Comparison of ENCODE assay signal across 8 cellular contexts in the genomic region with DNA sequence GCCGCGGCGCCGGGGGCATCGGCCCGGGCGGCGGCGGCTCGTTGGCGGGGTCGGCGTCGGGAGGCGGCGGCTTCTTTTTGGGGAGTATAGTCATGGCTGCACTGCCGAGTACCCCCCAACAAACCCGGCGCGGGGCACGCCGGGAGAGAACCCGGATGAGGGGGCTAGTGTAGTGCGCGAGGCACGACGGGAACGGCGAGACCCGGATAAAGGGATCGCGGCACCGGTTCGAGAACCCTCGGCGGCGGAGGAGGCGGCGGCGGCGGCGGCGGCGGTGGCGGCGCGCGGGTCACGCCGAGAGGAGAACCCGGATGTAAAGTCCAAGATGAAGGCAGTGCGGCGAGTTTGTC. TPM values are rescaled to one million over a fixed set of nuclear protein-coding genes. Genes with fewer than 3 reads are reported as not detected.
DNase-seq lines count a peak whose midpoint lies in the region; FAIRE-seq and TF ChIP-seq lines count a peak whose summit lies in the region.

Gene OTUD5 (minus strand): TSS at position 131 of the 350 bp plus-strand sequence. CDS start 37 bp downstream, at position 94.

- H2AK5ac ChIP-seq in mesendoderm (ENCODE audit: low read length) = no peak within 1 kb of the TSS

- H3K4ac ChIP-seq in mesendoderm (ENCODE audit: low read depth, low read length) = no peak within 1 kb of the TSS

- no peak within 1 kb of the TSS for H3K23ac ChIP-seq in mesendoderm (ENCODE audit: low read length)

- H3K9ac ChIP-seq in mesendoderm (ENCODE audit: low read length) = peak within 1 kb of the TSS; percentile 84

- peaks cover 27% of the 10 kb centered on the region for H3K36me3 Mint-ChIP-seq in activated CD4-positive, alpha-beta T cell treated with anti-CD3 and anti-CD28 coated beads, Interleukin-2, amount 10 ng/mL, durations not matched to agents 24 days and 14 days (ENCODE audit: low read depth)

- H3K4me3 ChIP-seq in HFF-Myc (replicated peaks; ENCODE audit: low read depth, low read length) (peak within 1 kb of the TSS; percentile 62), mesendoderm (ENCODE audit: low read length) (peak within 1 kb of the TSS; percentile 81)

- no peak for TF ChIP-seq POLR2A in GM12891 (IDR thresholded peaks at IDR 0.05; ENCODE audit: low read depth, low read length)

- H3K79me1 ChIP-seq in mesendoderm (ENCODE audit: low read length) = no peaks in the 10 kb centered on the region

- H3K18ac ChIP-seq in mesendoderm (ENCODE audit: low read length) = peak within 1 kb of the TSS; percentile 71

- peak within 1 kb of the TSS; percentile 92 for H3K56ac ChIP-seq in mesendoderm (ENCODE audit: low read length)

- no peak within 1 kb of the TSS for H2BK120ac ChIP-seq in mesendoderm (ENCODE audit: low read depth, low read length)

- H3K27ac ChIP-seq in mesendoderm (ENCODE audit: low read depth, low read length) = peak within 1 kb of the TSS; percentile 83

- H3K79me2 ChIP-seq in mesendoderm (ENCODE audit: control insufficient read depth, insufficient read depth, low read length) = peaks cover 40% of the 10 kb centered on the region

- peak within 1 kb of the TSS; percentile 84 for H3K4me2 ChIP-seq in mesendoderm (ENCODE audit: low read length)

- no peak within 1 kb of the TSS for H4K8ac ChIP-seq in mesendoderm (ENCODE audit: low read depth, low read length)

- peaks cover 36% of the 10 kb centered on the region for H3K4me1 Mint-ChIP-seq in activated CD4-positive, alpha-beta T cell treated with anti-CD3 and anti-CD28 coated beads, Interleukin-2, amount 10 ng/mL, durations not matched to agents 24 days and 14 days

- no peak for TF ChIP-seq CTCF in HFF-Myc (IDR thresholded peaks at IDR 0.05; ENCODE audit: low read depth, low read length, missing control alignments)

- intact Hi-C loops in activated CD4-positive, alpha-beta T cell treated with anti-CD3 and anti-CD28 coated beads, Interleukin-2, amount 10 ng/mL, durations not matched to agents 24 days and 14 days (cut with micrococcal nuclease) = loop anchor here (5.0 kb wide), 3 partner anchors 60 to 220 kb away; partner anchors contain the start of genes HDAC6, PQBP1 and TIMM17B

- no peak within 1 kb of the TSS for H4K5ac ChIP-seq in mesendoderm (ENCODE audit: low read length)

- H3K27me3 ChIP-seq in mesendoderm (ENCODE audit: insufficient read depth, low read length, poor library complexity) = no peaks in the 10 kb centered on the region

- peak within 1 kb of the TSS; percentile 98 for H3K4me3 Mint-ChIP-seq in activated CD4-positive, alpha-beta T cell treated with anti-CD3 and anti-CD28 coated beads, Interleukin-2, amount 10 ng/mL, durations not matched to agents 24 days and 14 days

- no peak within 1 kb of the TSS for H2BK15ac ChIP-seq in mesendoderm (replicated peaks; ENCODE audit: low read depth)

- peak within 1 kb of the TSS; percentile 100 for H3K27ac Mint-ChIP-seq in activated CD4-positive, alpha-beta T cell treated with anti-CD3 and anti-CD28 coated beads, Interleukin-2, amount 10 ng/mL, durations not matched to agents 24 days and 14 days

- peak; percentile 68 for DNase-seq in GM12891 (ENCODE audit: insufficient read length, low spot score)
- DNase-seq in HFF-Myc (ENCODE audit: extremely low read depth, low read depth) = no peak
- DNase-seq in NCI-H1694 treated with DMSO at 0.1 percent for 48 hours (lab: John Stamatoyannopoulos, UW) = peak; percentile 73
- peak; percentile 92 for DNase-seq in activated CD4-positive, alpha-beta T cell treated with anti-CD3 and anti-CD28 coated beads, Interleukin-2, amount 10 ng/mL, durations not matched to agents 24 days and 14 days
- DNase-seq in ecto neural progenitor cell (ENCODE audit: low spot score) = peak; percentile 76
- DNase-seq in mesendoderm = no peak
- peak; percentile 57 to 67 for DNase-seq in stimulated activated CD8-positive, alpha-beta memory T cell treated with anti-CD3 and anti-CD28 coated beads, Interleukin-15, amount 100 ng/mL, for 48 hours (ENCODE audit: low read depth in 2 of 2)
- no peak for DNase-seq in NAMALWA (ENCODE audit: low spot score)

- peak within 1 kb of the TSS; percentile 70 for H2BK5ac ChIP-seq in mesendoderm (ENCODE audit: low read length)

- WGBS in mesendoderm (ENCODE audit: extremely low coverage, insufficient coverage, low lambda C conversion rate) = no CpG with 5 or more reads among the region's 53 CpGs

- H3K9me3 Mint-ChIP-seq in activated CD4-positive, alpha-beta T cell treated with anti-CD3 and anti-CD28 coated beads, Interleukin-2, amount 10 ng/mL, durations not matched to agents 24 days and 14 days = no peaks in the 10 kb centered on the region

- no peak for FAIRE-seq in GM12891 (lab: Jason Lieb, UNC)

- H3K36me3 ChIP-seq in mesendoderm (ENCODE audit: control insufficient read depth, insufficient read depth, low read length) = no peaks in the 10 kb centered on the region

- H3K27me3 Mint-ChIP-seq in activated CD4-positive, alpha-beta T cell treated with anti-CD3 and anti-CD28 coated beads, Interleukin-2, amount 10 ng/mL, durations not matched to agents 24 days and 14 days = no peaks in the 10 kb centered on the region

- no peaks in the 10 kb centered on the region for H3K4me1 ChIP-seq in mesendoderm (ENCODE audit: control insufficient read depth, low read depth, low read length)

TF ChIP-seq in GM12891, 5 proteins besides CTCF, POLR2A, EP300 and RAD21:
- TF ChIP-seq TAF1 (IDR thresholded peaks at IDR 0.05; ENCODE audit: low read depth, low read length) (no peak), PAX5 (IDR thresholded peaks at IDR 0.05; ENCODE audit: insufficient read depth, low read length, severe bottlenecking) (no peak), SPI1 (IDR thresholded peaks at IDR 0.05; ENCODE audit: low read depth, low read length) (no peak), POU2F2 (IDR thresholded peaks at IDR 0.05; ENCODE audit: low read depth, low read length) (no peak), POLR2AphosphoS5 (IDR thresholded peaks at IDR 0.05; ENCODE audit: low read depth, low read length) (no peak)

RNA-seq across cellular contexts. Expression of gene OTUD5, which starts in this region (rescaled TPM):
- 51.3 TPM for polyA plus RNA-seq in GM12891 (2012; ENCODE audit: low read depth, missing spikeins)
- 76.2 and 76.7 TPM in 2 replicates for total RNA-seq in activated CD4-positive, alpha-beta T cell treated with anti-CD3 and anti-CD28 coated beads, Interleukin-2, amount 10 ng/mL, durations not matched to agents 24 days and 14 days
- 36.6 TPM for polyA plus RNA-seq in mesendoderm (2013, experiment 1 of 2)
- 35.8 TPM for polyA plus RNA-seq in mesendoderm (2013, experiment 2 of 2)

Comparison
In these comparisons a context has a peak if more than half of its experiments do, and no peak if none do; other contexts are left out.
1. DNase-seq: peak in GM12891 (single experiment), NCI-H1694 treated with DMSO at 0.1 percent for 48 hours (single experiment), activated CD4-positive, alpha-beta T cell treated with anti-CD3 and anti-CD28 coated beads, Interleukin-2, amount 10 ng/mL, durations not matched to agents 24 days and 14 days (single experiment), ecto neural progenitor cell (single experiment) and stimulated activated CD8-positive, alpha-beta memory T cell treated with anti-CD3 and anti-CD28 coated beads, Interleukin-15, amount 100 ng/mL, for 48 hours (2 of 2); none in HFF-Myc (single experiment), mesendoderm (single experiment) and NAMALWA (single experiment).